ENCODE assay signal across 9 cellular contexts in the genomic region with DNA sequence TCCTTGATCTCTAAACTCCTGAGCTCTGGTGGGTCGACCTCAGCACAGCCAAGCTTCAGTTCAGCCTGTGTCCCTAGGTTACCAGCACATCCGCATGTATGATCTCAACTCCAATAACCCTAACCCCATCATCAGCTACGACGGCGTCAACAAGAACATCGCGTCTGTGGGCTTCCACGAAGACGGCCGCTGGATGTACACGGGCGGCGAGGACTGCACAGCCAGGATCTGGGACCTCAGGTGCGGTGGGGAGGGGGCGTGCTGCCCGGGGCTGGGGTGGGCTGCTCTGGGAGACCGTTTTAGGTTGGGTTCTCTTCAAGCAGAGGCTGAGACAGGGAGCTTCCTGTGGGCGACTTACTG. TPM values are rescaled to one million over a fixed set of nuclear protein-coding genes. Genes with fewer than 3 reads are reported as not detected.
DNase-seq lines count a peak whose midpoint lies in the region; ATAC-seq and TF ChIP-seq lines count a peak whose summit lies in the region.
"Had no signal": no experiment of that assay in that cellular context is flagged by ENCODE, and none has a peak within 500 bp of the region (broad histone marks: within the 10 kb centered on the region; RNA-seq: fewer than 3 reads in every experiment).

No MANE protein-coding gene starts in this region.

- H4K20me1 ChIP-seq in BLaER1 treated with 17β-estradiol and CSF1 and Interleukin-3, amounts not matched to agents 10 nM and 100 nM, result peaks cover 0 to 48% (median 15%) of the 10 kb centered on the region in 11 experiments; a peak in 13 of 22 replicates

- peak overlapping the region; percentile 90 to 99 (median 95) for H3K9ac ChIP-seq in BLaER1 treated with 17β-estradiol and CSF1 and Interleukin-3, amounts not matched to agents 10 nM and 100 nM

- H3K27me3 Mint-ChIP-seq in nephron progenitor cell (ENCODE audit: low read depth, poor library complexity), result peaks cover 19% of the 10 kb centered on the region

- H3K4me1 ChIP-seq in BLaER1 treated with 17β-estradiol and CSF1 and Interleukin-3, amounts not matched to agents 10 nM and 100 nM, result peaks cover 27 to 38% (median 32%) of the 10 kb centered on the region in 10 experiments

- no peaks in the 10 kb centered on the region for H3K9me3 ChIP-seq in BLaER1 treated with 17β-estradiol and CSF1 and Interleukin-3, amounts not matched to agents 10 nM and 100 nM (replicated peaks in 1 of 11)
- no peaks in the 10 kb centered on the region for H3K9me3 ChIP-seq in KOPT-K1 (ENCODE audit: insufficient read depth, low read length, poor library complexity, severe bottlenecking)

- H3K27ac Mint-ChIP-seq in nephron progenitor cell, result peak overlapping the region; percentile 80

- H3K27me3 ChIP-seq in BLaER1 treated with 17β-estradiol and CSF1 and Interleukin-3, amounts not matched to agents 10 nM and 100 nM, result peaks cover 0 to 14% (median 4%) of the 10 kb centered on the region in 11 experiments; a peak in 7 of 22 replicates

- no peak for DNase-seq in coronary artery (ENCODE audit: low spot score)
- no peak for DNase-seq in nephron progenitor cell
- no peak for DNase-seq in NCI-H446 treated with DMSO at 0.1 percent for 48 hours (lab: John Stamatoyannopoulos, UW)
- no peak for DNase-seq in mesenteric fat pad (ENCODE audit: low spot score)
- no peak for DNase-seq in Kasumi-1 (lab: John Stamatoyannopoulos, UW)
- DNase-seq: OCI-M1 had no signal

- H3K4me1 Mint-ChIP-seq in nephron progenitor cell, result peaks cover 33% of the 10 kb centered on the region

- peak overlapping the region; percentile 84 for H3K4me3 Mint-ChIP-seq in nephron progenitor cell

- H3K9me3 Mint-ChIP-seq in nephron progenitor cell, result peaks cover 13% of the 10 kb centered on the region

- peak overlapping the region; percentile 62 to 86 (median 72) for H3K4me3 ChIP-seq in BLaER1 treated with 17β-estradiol and CSF1 and Interleukin-3, amounts not matched to agents 10 nM and 100 nM
- H3K4me3 ChIP-seq in coronary artery, result peak overlapping the region; percentile 83

- ATAC-seq in GM21515 (IDR thresholded peaks at IDR 0.05; ENCODE audit: unreplicated experiment), result no peak

- peaks cover 32 to 48% (median 41%) of the 10 kb centered on the region in 11 experiments for H3K36me3 ChIP-seq in BLaER1 treated with 17β-estradiol and CSF1 and Interleukin-3, amounts not matched to agents 10 nM and 100 nM
- H3K36me3 ChIP-seq in KOPT-K1 (ENCODE audit: insufficient read depth, low read length), result peaks cover 43% of the 10 kb centered on the region

- peaks cover 12% of the 10 kb centered on the region for H3K36me3 Mint-ChIP-seq in nephron progenitor cell (ENCODE audit: low read depth)

- H3K27ac ChIP-seq in BLaER1 treated with 17β-estradiol and CSF1 and Interleukin-3, amounts not matched to agents 10 nM and 100 nM, result peak overlapping the region; percentile 87 to 99 (median 96); a peak in 19 of 22 replicates
- peak overlapping the region; percentile 90 for H3K27ac ChIP-seq in KOPT-K1 (ENCODE audit: low read depth, low read length, poor library complexity, severe bottlenecking)
- H3K27ac ChIP-seq in coronary artery, result peak overlapping the region in 1 of 2 donors; percentile 97

- TF ChIP-seq CTCF in coronary artery (IDR thresholded peaks at IDR 0.05), result no peak
- no peak for TF ChIP-seq CTCF in nephron progenitor cell (IDR thresholded peaks at IDR 0.05)

- H3K4me2 ChIP-seq in BLaER1 treated with 17β-estradiol and CSF1 and Interleukin-3, amounts not matched to agents 10 nM and 100 nM, result peak overlapping the region; percentile 95 to 100 (median 97)

RNA-seq across cellular contexts. Expression of a gene that starts 1.1 kb away (rescaled TPM):
- total RNA-seq in mesenteric fat pad, result 21.9 TPM

RNA-seq across cellular contexts. Expression of a gene that starts 4.3 kb away (rescaled TPM):
- 2.9 TPM for total RNA-seq in mesenteric fat pad

RNA-seq across cellular contexts. Expression of a gene that starts 8.2 kb away (rescaled TPM):
- 11.8 TPM for total RNA-seq in mesenteric fat pad

RNA-seq across cellular contexts. Expression of a gene that starts 10.0 kb away (rescaled TPM):
- 0.06 TPM for total RNA-seq in mesenteric fat pad

RNA-seq across cellular contexts. Expression of a gene that starts 17.0 kb away (rescaled TPM):
- 15.1 TPM for total RNA-seq in mesenteric fat pad
